In the genomic region with DNA sequence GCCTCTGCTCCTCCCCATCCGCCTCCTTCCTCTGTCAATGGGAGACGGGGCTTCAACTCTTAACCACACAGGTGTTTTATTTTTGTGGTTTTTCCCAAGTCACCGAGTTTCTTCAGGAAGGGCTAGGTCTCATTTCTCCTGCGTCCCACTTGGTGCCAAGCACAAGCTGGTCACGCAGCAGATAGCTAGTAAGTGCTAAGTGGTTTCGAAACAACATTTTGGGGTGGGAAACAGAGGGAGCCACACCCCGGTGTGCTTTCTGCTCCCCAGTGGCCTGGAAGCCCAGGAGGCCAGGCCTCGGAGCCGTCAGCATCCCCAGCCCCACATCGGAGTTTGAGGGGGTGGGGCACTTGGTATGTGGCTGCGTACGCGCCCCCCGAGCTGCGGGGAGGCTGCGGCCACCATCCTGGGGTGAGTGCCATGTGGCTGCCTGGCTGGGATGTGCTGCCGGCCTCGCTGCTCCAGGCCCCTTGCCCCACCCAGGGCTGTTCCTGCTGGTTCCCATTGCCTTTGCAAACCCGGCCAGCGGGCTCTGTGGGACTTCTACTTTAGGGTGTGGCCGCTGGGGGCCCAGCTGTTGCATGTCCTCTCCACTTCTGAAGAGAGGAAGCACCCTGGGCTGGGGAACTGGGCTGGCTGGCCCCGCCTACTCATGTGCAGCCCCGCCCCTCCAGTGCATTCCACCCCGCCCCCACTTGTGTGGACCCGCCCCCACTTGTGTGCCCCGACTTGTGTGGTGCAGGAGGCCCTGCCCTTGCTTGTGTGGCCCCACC, we compare ENCODE assay signal across 8 cellular contexts. TPM values are rescaled to one million over a fixed set of nuclear protein-coding genes. Genes with fewer than 3 reads are reported as not detected.
DNase-seq lines count a peak whose midpoint lies in the region; ATAC-seq, FAIRE-seq and TF ChIP-seq lines count a peak whose summit lies in the region.

No MANE protein-coding gene starts in this region.

- H3K4me2 ChIP-seq in OCI-LY7 (ENCODE audit: low read length) = no peak overlapping the region

- no peaks in the 10 kb centered on the region for H3K9me3 ChIP-seq in OCI-LY7 (ENCODE audit: low read length)
- no peaks in the 10 kb centered on the region for H3K9me3 ChIP-seq in colonic mucosa
- H3K9me3 ChIP-seq in pancreas = no peaks in the 10 kb centered on the region

- no peak overlapping the region for H3K9ac ChIP-seq in colonic mucosa (ENCODE audit: low read depth in 2 of 2, low read length in 2 of 2)

- 85 to 91% methylated on average over 21 to 26 of the region's 26 CpGs for WGBS in pancreas, 2 donors

- H3K27ac ChIP-seq in OCI-LY7 (ENCODE audit: low read depth, low read length, poor library complexity, severe bottlenecking) = no peak overlapping the region
- no peak overlapping the region for H3K27ac ChIP-seq in colonic mucosa
- H3K27ac ChIP-seq in pancreas = no peak overlapping the region

- H2AFZ ChIP-seq in OCI-LY7 (ENCODE audit: low read length) = no peak overlapping the region

- peak overlapping the region; percentile 59 for H3K27ac Mint-ChIP-seq in progenitor cell of endocrine pancreas

- H4K20me1 ChIP-seq in OCI-LY7 (ENCODE audit: insufficient read depth, low read length) = no peaks in the 10 kb centered on the region

- CTCF ChIA-PET in OCI-LY7 (lab: Charles Lee; ENCODE audit: unreplicated experiment) = no interaction called here

- no peaks in the 10 kb centered on the region for H3K27me3 Mint-ChIP-seq in progenitor cell of endocrine pancreas

- DNase-seq in GM10266 (ENCODE audit: extremely low spot score) = peak; percentile 67
- DNase-seq in OCI-LY7 (ENCODE audit: low spot score) = peak; percentile 50
- DNase-seq in colonic mucosa = peak; percentile 69
- DNase-seq in progenitor cell of endocrine pancreas (ENCODE audit: low spot score, unreplicated experiment) = no peak
- no peak for DNase-seq in pancreas
- DNase-seq in epidermal melanocyte (ENCODE audit: insufficient read length, low spot score) = no peak

- H3K36me3 Mint-ChIP-seq in progenitor cell of endocrine pancreas (ENCODE audit: insufficient read depth) = peaks cover 2% of the 10 kb centered on the region

- ATAC-seq in GM21723 (IDR thresholded peaks at IDR 0.05; ENCODE audit: unreplicated experiment) (no peak), GM19324 (IDR thresholded peaks at IDR 0.05; ENCODE audit: low FRiP score, unreplicated experiment) (no peak), pancreas (no peak)

- BruUV-seq in OCI-LY7 (replicated peaks; lab: Mats Ljungman, UMichigan) = no TSS peak

- POLR2A ChIA-PET in OCI-LY7 (lab: Charles Lee) = no interaction called here

- H3K4me3 Mint-ChIP-seq in progenitor cell of endocrine pancreas (ENCODE audit: low read depth) = no peak overlapping the region

- no peaks in the 10 kb centered on the region for H3K9me3 Mint-ChIP-seq in progenitor cell of endocrine pancreas (ENCODE audit: low read depth)

- no peaks in the 10 kb centered on the region for H3K9me2 ChIP-seq in OCI-LY7 (ENCODE audit: insufficient read depth, low read length)

- no peak for FAIRE-seq in pancreas (lab: Jason Lieb, UNC)

- H3K4me1 ChIP-seq in OCI-LY7 (ENCODE audit: insufficient read depth, low read length, poor library complexity, severe bottlenecking) (peaks cover 4% of the 10 kb centered on the region), colonic mucosa (peaks cover 10% of the 10 kb centered on the region), pancreas (peaks cover 0 to 2% (median 0%) of the 10 kb centered on the region in 3 donors)

- peaks cover 13% of the 10 kb centered on the region for H3K4me1 Mint-ChIP-seq in progenitor cell of endocrine pancreas (ENCODE audit: low read depth)

- no peaks in the 10 kb centered on the region for H3K36me3 ChIP-seq in OCI-LY7 (ENCODE audit: insufficient read depth, low read length)
- no peaks in the 10 kb centered on the region for H3K36me3 ChIP-seq in colonic mucosa
- no peaks in the 10 kb centered on the region for H3K36me3 ChIP-seq in pancreas

- H3K4me3 ChIP-seq in OCI-LY7 (ENCODE audit: low read depth, low read length, poor library complexity, severe bottlenecking) (no peak overlapping the region), colonic mucosa (no peak overlapping the region), pancreas (no peak overlapping the region)

- intact Hi-C loops in OCI-LY7 (cut with micrococcal nuclease; ENCODE audit: unreplicated experiment) (no loop called here), colonic mucosa (cut with DNase I) (no loop called here), pancreas (cut with DNase I) (no loop called here)

- H3K79me2 ChIP-seq in OCI-LY7 (ENCODE audit: insufficient read depth, low read depth, low read length) = no peaks in the 10 kb centered on the region

- TF ChIP-seq CTCF in GM10266 (IDR thresholded peaks at IDR 0.05; ENCODE audit: control insufficient read depth, insufficient read depth, low read depth, missing control alignments) = no peak
- TF ChIP-seq CTCF in OCI-LY7 (conservative IDR thresholded peaks at IDR 0.05; ENCODE audit: low read length) = no peak
- no peak for TF ChIP-seq CTCF in colonic mucosa (IDR thresholded peaks at IDR 0.05)
- TF ChIP-seq CTCF in progenitor cell of endocrine pancreas (IDR thresholded peaks at IDR 0.05; ENCODE audit: unreplicated experiment) = no peak
- TF ChIP-seq CTCF in pancreas (IDR thresholded peaks at IDR 0.05) = no peak

- H3K27me3 ChIP-seq in colonic mucosa = no peaks in the 10 kb centered on the region
- H3K27me3 ChIP-seq in pancreas = no peaks in the 10 kb centered on the region

RNA-seq across cellular contexts. Expression of gene BAIAP2, which starts 55.6 kb away (rescaled TPM):
- total RNA-seq in OCI-LY7 (2014; rRNA removed; shearing (Covaris generic)) = 1.3 and 2.1 TPM in 2 replicates
- total RNA-seq in OCI-LY7 (2022) (2.1 and 2.3 TPM in 2 replicates), colonic mucosa (10 to 100 TPM; 14.7 to 22.7 TPM), progenitor cell of endocrine pancreas (37.6 and 40.4 TPM in 2 replicates), pancreas (10 to 100 TPM in 3 of 6 donors, 1 to 10 TPM in 3; 4.7 to 13.2 (median 8.6) TPM)
- 10 to 100 TPM; 11.6 to 16.4 TPM for polyA plus RNA-seq in pancreas

Comparison
In these comparisons a context has a peak if more than half of its experiments do, and no peak if none do; other contexts are left out.
1. DNase-seq: peak in GM10266 (single experiment), OCI-LY7 (single experiment) and colonic mucosa (single experiment); none in progenitor cell of endocrine pancreas (single experiment), pancreas (0 of 6) and epidermal melanocyte (single experiment).